ENCODE assay signal across 18 cellular contexts in the genomic region with DNA sequence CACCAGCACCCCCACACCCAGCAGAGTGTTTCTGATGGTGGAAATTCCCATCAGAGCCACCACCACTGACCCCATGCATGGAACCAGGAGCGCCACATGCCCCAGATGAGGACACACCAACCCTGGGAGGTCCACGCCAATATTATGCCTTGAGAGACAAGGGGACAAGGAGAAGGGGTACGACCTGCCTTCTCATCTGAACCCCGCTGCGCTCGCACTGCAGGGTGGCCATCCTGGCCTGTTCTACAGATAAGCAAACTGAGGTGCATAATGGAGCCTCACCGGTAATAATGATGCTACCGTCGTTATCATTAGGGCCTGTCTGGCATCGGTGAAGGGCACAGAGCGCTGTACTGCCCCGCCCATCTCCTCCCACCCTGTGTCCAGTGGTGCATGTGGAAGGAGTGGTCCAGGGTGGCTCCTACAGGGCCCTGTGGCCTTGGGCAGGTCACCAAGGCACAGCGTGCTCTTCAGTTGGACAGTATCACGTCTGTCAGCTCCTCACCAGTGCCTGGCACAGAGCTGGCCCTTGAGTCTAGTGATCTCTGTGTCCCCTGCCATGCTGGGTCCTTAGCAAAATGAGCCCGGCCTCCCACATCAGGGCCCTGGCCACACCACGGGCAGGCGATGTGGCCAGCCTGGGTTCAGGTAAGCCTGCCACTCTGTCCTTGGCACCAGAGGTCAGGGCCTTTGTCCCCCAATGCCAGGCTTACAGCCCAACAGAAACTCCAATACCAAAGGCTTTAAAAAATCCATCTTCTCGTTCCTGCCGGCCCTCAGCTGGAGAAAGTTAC.
"Had no signal": no experiment of that assay in that cellular context is flagged by ENCODE, and none has a peak within 500 bp of the region (broad histone marks: within the 10 kb centered on the region; RNA-seq: fewer than 3 reads in every experiment).

No MANE protein-coding gene starts in this region.

- H3K9me3 ChIP-seq: colonic mucosa, neutrophil, tibial artery, vagina had no signal

- H3K27ac ChIP-seq: colonic mucosa, neutrophil, parathyroid adenoma, tibial artery, vagina had no signal

- H3K4me1 ChIP-seq: colonic mucosa, parathyroid adenoma, tibial artery, vagina had no signal

- FAIRE-seq: endometrium, frontal cortex had no signal

- H3K4me3 ChIP-seq: colonic mucosa, tibial artery, vagina had no signal

- H3K27me3 ChIP-seq: colonic mucosa, neutrophil, vagina had no signal

- DNase-seq: activated CD4-positive, alpha-beta T cell treated with anti-CD3 and anti-CD28 coated beads for 1 hour; activated CD4-positive, alpha-beta T cell treated with anti-CD3 and anti-CD28 coated beads, Interleukin-2, amount 50 U/mL, for 48 hours; activated naive CD4-positive, alpha-beta T cell; activated naive CD8-positive, alpha-beta T cell treated with anti-CD3 and anti-CD28 coated beads for 36 hours; activated T-cell treated with anti-CD3 and anti-CD28 coated beads for 4 hours; anterior cingulate cortex; central memory CD4-positive, alpha-beta T cell; colonic mucosa; erythroblast; stimulated activated CD4-positive, alpha-beta T cell treated with anti-CD3 and anti-CD28 coated beads, Interleukin-2, amount 100 ng/mL, for 24 hours; stimulated activated naive CD4-positive, alpha-beta T cell treated with Interleukin-2 at 50 U/mL for 16 hours had no signal

- H2AFZ ChIP-seq: parathyroid adenoma had no signal

- H3K36me3 ChIP-seq: colonic mucosa, neutrophil, tibial artery, vagina had no signal

- ATAC-seq: naive thymus-derived CD8-positive, alpha-beta T cell had no signal

- H3K79me2 ChIP-seq: parathyroid adenoma had no signal

- H3K9ac ChIP-seq: parathyroid adenoma had no signal
